8 cellular contexts compared by ENCODE assay signal in the genomic region with DNA sequence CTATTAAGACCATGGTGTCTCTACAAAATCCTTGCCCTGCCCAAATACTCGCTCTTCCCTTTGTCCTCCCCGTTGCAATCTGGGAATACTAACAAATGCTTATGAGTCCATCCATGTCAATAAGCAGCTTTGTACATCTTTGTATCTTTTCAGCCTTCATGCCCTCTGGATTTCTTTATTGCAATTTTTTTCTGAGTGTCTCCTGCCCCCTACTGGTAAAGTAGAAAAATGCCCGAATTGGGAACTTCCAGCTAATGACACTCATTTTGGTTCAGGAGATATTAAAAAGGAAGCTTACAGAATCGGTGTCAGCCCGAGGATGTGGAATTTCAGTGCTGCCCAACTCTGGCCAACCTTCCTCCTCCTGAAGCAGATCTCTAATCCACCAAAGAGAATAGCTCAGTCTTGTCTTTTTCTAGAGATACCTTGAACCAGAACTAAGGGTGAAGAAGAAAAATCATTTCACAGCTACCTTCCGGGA. TPM values are rescaled to one million over a fixed set of nuclear protein-coding genes. Genes with fewer than 3 reads are reported as not detected.
DNase-seq lines count a peak whose midpoint lies in the region; ATAC-seq, FAIRE-seq and TF ChIP-seq lines count a peak whose summit lies in the region.

No MANE protein-coding gene starts in this region.

- H2AFZ ChIP-seq in MM.1S (ENCODE audit: low read length) (no peak overlapping the region), SK-N-SH (ENCODE audit: low read depth) (no peak overlapping the region), endothelial cell of umbilical vein (ENCODE audit: low read depth, low read length) (no peak overlapping the region)

- TF ChIP-seq RAD21 in SK-N-SH (IDR thresholded peaks at IDR 0.05; ENCODE audit: low read length): peak; percentile 87

- H3K4me1 ChIP-seq in MM.1S (ENCODE audit: low read length): 0 out of 2 replicates have a peak, but pooled peaks cover 6% of the 10 kb centered on the region
- H3K4me1 ChIP-seq in SK-N-SH (ENCODE audit: control insufficient read depth in 1 of 2, insufficient read depth in 2 of 2, low read depth in 1 of 2, low read length in 1 of 2): peaks cover 6 to 51% of the 10 kb centered on the region in 2 experiments
- H3K4me1 ChIP-seq in endothelial cell of umbilical vein (ENCODE audit: control insufficient read depth, extremely low read depth, insufficient read depth, low read length): peaks cover 19% of the 10 kb centered on the region

- WGBS in SK-N-SH (ENCODE audit: low lambda C conversion rate): 31% methylated on average over 6 of the region's 6 CpGs

- TF ChIP-seq EP300 in SK-N-SH (IDR thresholded peaks at IDR 0.05; ENCODE audit: borderline replicate concordance in 1 of 2, low read depth in 1 of 2, low read length in 1 of 2): no peak

- peaks cover 36% of the 10 kb centered on the region for H3K4me1 Mint-ChIP-seq in nephron progenitor cell

- H3K27ac ChIP-seq in MM.1S (ENCODE audit: low read length): no peak overlapping the region
- peak overlapping the region in 1 of 2 experiments; percentile 38; a peak in 1 of 4 replicates for H3K27ac ChIP-seq in SK-N-SH (ENCODE audit: low read depth in 2 of 2, low read length in 1 of 2)
- no peak overlapping the region for H3K27ac ChIP-seq in endothelial cell of umbilical vein (ENCODE audit: insufficient read depth, low read depth, low read length)

- no peak for ATAC-seq in HG03442 (IDR thresholded peaks at IDR 0.05; ENCODE audit: unreplicated experiment)

- no peaks in the 10 kb centered on the region for H3K9me3 Mint-ChIP-seq in nephron progenitor cell

- POLR2A ChIA-PET in SK-N-SH (lab: Yijun Ruan, JAX) (no interaction called here), endothelial cell of umbilical vein (lab: Charles Lee) (interaction anchor here (0.6 to 1.4 kb wide), 5 partner anchors 17 to 147 kb away, joined by 3 to 5 read pairs (median 3); a partner anchor contains a TSS)

- H3K4me3 Mint-ChIP-seq in nephron progenitor cell: no peak overlapping the region

- BruUV-seq in endothelial cell of umbilical vein (replicated peaks; lab: Mats Ljungman, UMichigan): no TSS peak

- H3F3A ChIP-seq in MM.1S (ENCODE audit: insufficient read depth, low read length) (no peaks in the 10 kb centered on the region), SK-N-SH (replicated peaks; ENCODE audit: insufficient read depth) (peaks cover 69% of the 10 kb centered on the region)

- intact Hi-C loops in endothelial cell of umbilical vein (cut with micrococcal nuclease): loop anchor here (1.0 to 5.0 kb wide), 5 partner anchors 46 to 136 kb away; a partner anchor contains a TSS

- H3K9ac ChIP-seq in MM.1S (ENCODE audit: low read length): no peak overlapping the region
- H3K9ac ChIP-seq in SK-N-SH: no peak overlapping the region
- H3K9ac ChIP-seq in endothelial cell of umbilical vein (replicated peaks; ENCODE audit: extremely low read depth, insufficient read depth, low read length): no peak overlapping the region

- H3K4me3 ChIP-seq in MM.1S (ENCODE audit: low read length) (no peak overlapping the region), SK-N-SH (ENCODE audit: low read depth in 2 of 2, low read length in 1 of 2) (peak overlapping the region in 1 of 2 experiments; percentile 18; a peak in 1 of 4 replicates), endothelial cell of umbilical vein (replicated peaks in 1 of 3; ENCODE audit: insufficient read depth in 1 of 3, low read depth in 1 of 3, low read length in 3 of 3) (no peak overlapping the region)

- H3K27me3 Mint-ChIP-seq in nephron progenitor cell (ENCODE audit: low read depth, poor library complexity): no peaks in the 10 kb centered on the region

- H3K27ac Mint-ChIP-seq in nephron progenitor cell: no peak overlapping the region

- peak; percentile 10 for DNase-seq in SKM-1 treated with dmso at 0.1 percent for 144 hours (lab: John Stamatoyannopoulos, UW; ENCODE audit: unreplicated experiment)
- DNase-seq in SKM-1 (lab: John Stamatoyannopoulos, UW; ENCODE audit: unreplicated experiment): no peak
- peak; percentile 33 for DNase-seq in MM.1S
- DNase-seq in SK-N-SH: peak; percentile 62
- peak; percentile 68 for DNase-seq in endothelial cell of umbilical vein (ENCODE audit: low read depth, low spot score)
- DNase-seq in nephron progenitor cell: no peak
- DNase-seq in NCI-H226: no peak

- no peaks in the 10 kb centered on the region for H3K27me3 ChIP-seq in MM.1S (replicated peaks; ENCODE audit: insufficient read depth, low read length)
- no peaks in the 10 kb centered on the region for H3K27me3 ChIP-seq in SK-N-SH (ENCODE audit: insufficient read depth)
- no peaks in the 10 kb centered on the region for H3K27me3 ChIP-seq in endothelial cell of umbilical vein (ENCODE audit: control insufficient read depth in 2 of 2, insufficient read depth in 2 of 2, low read length in 2 of 2)

- H3K79me2 ChIP-seq in MM.1S (ENCODE audit: low read length): no peaks in the 10 kb centered on the region; the same call in 1 of the 2 replicates
- H3K79me2 ChIP-seq in SK-N-SH (ENCODE audit: insufficient read depth): peaks cover 8% of the 10 kb centered on the region; the same call in 1 of the 2 replicates
- peaks cover 25% of the 10 kb centered on the region for H3K79me2 ChIP-seq in endothelial cell of umbilical vein (ENCODE audit: control insufficient read depth, insufficient read depth, low read length)

- TF ChIP-seq CTCF in MM.1S (IDR thresholded peaks at IDR 0.05; ENCODE audit: low read length) (peak; percentile 58), SK-N-SH (IDR thresholded peaks at IDR 0.05) (peak; percentile 91), endothelial cell of umbilical vein (IDR thresholded peaks at IDR 0.05; ENCODE audit: extremely low read depth in 1 of 2, insufficient read depth in 1 of 2, low read depth in 1 of 2, low read length in 2 of 2) (peak; percentile 60 to 66), nephron progenitor cell (IDR thresholded peaks at IDR 0.05) (peak; percentile 70)

- H3K9me3 ChIP-seq in MM.1S (replicated peaks; ENCODE audit: insufficient read depth, low read length): no peaks in the 10 kb centered on the region
- H3K9me3 ChIP-seq in SK-N-SH: no peaks in the 10 kb centered on the region
- H3K9me3 ChIP-seq in endothelial cell of umbilical vein (replicated peaks; ENCODE audit: control insufficient read depth, insufficient read depth, low read length): no peaks in the 10 kb centered on the region

- peaks cover 53% of the 10 kb centered on the region for H3K36me3 Mint-ChIP-seq in nephron progenitor cell (ENCODE audit: low read depth)

- CTCF ChIA-PET in SK-N-SH (lab: Yijun Ruan, JAX) (interaction anchor here (0.6 to 28.3 kb wide), 46 partner anchors 10 to 528 kb away, joined by 3 to 618 read pairs (median 5); a partner anchor contains a TSS), endothelial cell of umbilical vein (lab: Charles Lee) (interaction anchor here (0.6 to 16.4 kb wide), 40 partner anchors 9 to 493 kb away, joined by 3 to 464 read pairs (median 5); a partner anchor contains a TSS)

- H4K20me1 ChIP-seq in MM.1S (ENCODE audit: insufficient read depth, low read length): no peaks in the 10 kb centered on the region
- peaks cover 19% of the 10 kb centered on the region for H4K20me1 ChIP-seq in SK-N-SH (ENCODE audit: insufficient read depth)
- no peaks in the 10 kb centered on the region for H4K20me1 ChIP-seq in endothelial cell of umbilical vein (replicated peaks; ENCODE audit: control insufficient read depth, extremely low read depth, insufficient read depth, low read length)

- no peak overlapping the region for H3K4me2 ChIP-seq in MM.1S (ENCODE audit: low read depth, low read length)
- H3K4me2 ChIP-seq in SK-N-SH: no peak overlapping the region
- H3K4me2 ChIP-seq in endothelial cell of umbilical vein (ENCODE audit: insufficient read depth, low read length): no peak overlapping the region

- H3K9me2 ChIP-seq in MM.1S (replicated peaks; ENCODE audit: insufficient read depth, low read length) (no peaks in the 10 kb centered on the region), SK-N-SH (no peaks in the 10 kb centered on the region)

- no peaks in the 10 kb centered on the region for H3K9me1 ChIP-seq in endothelial cell of umbilical vein (replicated peaks; ENCODE audit: control insufficient read depth, extremely low read depth, insufficient read depth, low read length)

- no peak for TF ChIP-seq POLR2A in endothelial cell of umbilical vein (IDR thresholded peaks at IDR 0.05; ENCODE audit: low read depth, low read length)

- peak; percentile 76 for FAIRE-seq in endothelial cell of umbilical vein (lab: Jason Lieb, UNC)

- dilution Hi-C loops in endothelial cell of umbilical vein (cut with MboI; ENCODE audit: extremely low pct_ligation_motif_present, low sequenced_read_pairs): no loop called here

- H3K36me3 ChIP-seq in MM.1S (replicated peaks; ENCODE audit: insufficient read depth, low read length) (no peaks in the 10 kb centered on the region), SK-N-SH (replicated peaks in 1 of 2; ENCODE audit: control insufficient read depth in 1 of 2, insufficient read depth in 2 of 2, low read length in 1 of 2) (peaks cover 55 to 92% of the 10 kb centered on the region in 2 experiments), endothelial cell of umbilical vein (ENCODE audit: control insufficient read depth in 2 of 2, extremely low read depth in 1 of 2, insufficient read depth in 2 of 2, low read length in 2 of 2) (peaks cover 30 to 56% of the 10 kb centered on the region in 2 experiments)

TF ChIP-seq in SK-N-SH, 30 proteins besides CTCF, POLR2A, EP300 and RAD21 (continues in another document):
- TF ChIP-seq FOXJ3 (CRISPR knock-in tag; IDR thresholded peaks at IDR 0.05): no peak
- TF ChIP-seq SMC3 (IDR thresholded peaks at IDR 0.05; ENCODE audit: low read depth, low read length): peak; percentile 61
- TF ChIP-seq POLR2AphosphoS5 (IDR thresholded peaks at IDR 0.05; ENCODE audit: low read depth, low read length): 0 out of 2 replicates have a peak, but pooled peaks have one; percentile 31

TF ChIP-seq in endothelial cell of umbilical vein, 7 proteins besides CTCF, POLR2A, EP300 and RAD21 (continues in another document):
- TF ChIP-seq MYC (IDR thresholded peaks at IDR 0.05; ENCODE audit: low read depth, low read length): no peak
- TF ChIP-seq EZH2 (IDR thresholded peaks at IDR 0.05; ENCODE audit: borderline replicate concordance, low read depth, low read length, severe bottlenecking): no peak
- no peak for TF ChIP-seq JUN (IDR thresholded peaks at IDR 0.05; ENCODE audit: borderline replicate concordance, insufficient read depth, insufficient read length, low read depth)

RNA-seq across cellular contexts. Expression of a gene that starts 46.0 kb away (rescaled TPM):
- polyA plus RNA-seq in SK-N-SH (2012; rRNA removed) (14.4 and 15.6 TPM in 2 replicates), endothelial cell of umbilical vein (63.1 and 69.7 TPM in 2 replicates)
- polyA plus RNA-seq in SK-N-SH (2012; cell fraction: cytosol; rRNA removed): 14.9 and 18.4 TPM in 2 replicates
- polyA plus RNA-seq in SK-N-SH (2012; cell fraction: nucleus; rRNA removed): 19.2 and 26.6 TPM in 2 replicates
- total RNA-seq in endothelial cell of umbilical vein: 97.9 and 111 TPM in 2 replicates
- 74.6 and 75.9 TPM in 2 replicates for polyA plus RNA-seq in endothelial cell of umbilical vein (2011; cell fraction: cytosol; rRNA removed)
- 53.9 and 63.7 TPM in 2 replicates for polyA plus RNA-seq in endothelial cell of umbilical vein (2011; cell fraction: nucleus; rRNA removed)
- polyA plus RNA-seq in endothelial cell of umbilical vein (2012): 51.2 and 67.6 TPM in 2 replicates
- 59.8 and 60.1 TPM in 2 replicates for polyA minus RNA-seq in endothelial cell of umbilical vein
- polyA minus RNA-seq in endothelial cell of umbilical vein (2011; cell fraction: cytosol; rRNA and poly(A)+ RNA removed): 3.2 TPM
- 27.6 and 29.2 TPM in 2 replicates for polyA minus RNA-seq in endothelial cell of umbilical vein (2011; cell fraction: nucleus; rRNA and poly(A)+ RNA removed)

Comparison
In these comparisons a context has a peak if more than half of its experiments do, and no peak if none do; other contexts are left out.
1. DNase-seq: peak in SKM-1 treated with dmso at 0.1 percent for 144 hours (single experiment), MM.1S (single experiment), SK-N-SH (single experiment) and endothelial cell of umbilical vein (single experiment); none in SKM-1 (single experiment), nephron progenitor cell (single experiment) and NCI-H226 (single experiment).
2. Peak in every context shown above with its lines, with median percentiles within 50 percentile points of each other: CTCF ChIP-seq.